ENCODE assay signal across 27 cellular contexts in the genomic region with DNA sequence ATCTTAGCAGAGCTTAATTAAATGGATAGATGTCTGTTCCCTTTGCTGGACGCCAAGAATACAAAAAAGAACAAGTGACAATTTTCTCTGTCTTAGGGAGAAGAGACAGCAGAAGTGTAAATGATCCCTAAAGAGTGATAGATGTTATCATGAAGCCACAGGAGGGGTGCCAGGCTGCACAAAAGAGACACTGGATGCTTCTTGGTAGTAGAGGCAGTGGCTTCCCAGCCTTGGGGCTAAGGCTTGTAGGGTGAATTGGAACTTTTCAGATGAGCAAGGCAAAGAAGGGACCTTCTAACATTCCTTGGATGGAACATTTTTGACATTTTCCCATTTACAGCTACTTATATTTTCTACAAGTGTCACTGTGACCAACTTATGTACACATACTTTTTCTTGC. TPM values are rescaled to one million over a fixed set of nuclear protein-coding genes. Genes with fewer than 3 reads are reported as not detected.
"Had no signal": no experiment of that assay in that cellular context is flagged by ENCODE, and none has a peak within 500 bp of the region (broad histone marks: within the 10 kb centered on the region; RNA-seq: fewer than 3 reads in every experiment).

No MANE protein-coding gene starts in this region.

- H3K4me1 ChIP-seq: heart right ventricle, left lung, prostate gland, sigmoid colon, spleen, suprapubic skin, uterus had no signal

- ATAC-seq: heart right ventricle; left colon; left lung; naive thymus-derived CD8-positive, alpha-beta T cell; right cardiac atrium; stimulated activated effector memory CD8-positive, alpha-beta T cell treated with anti-CD3 and anti-CD28 coated beads, Interleukin-12 subunit alpha, Interleukin-12 subunit beta, amount 100 ng/mL, for 72 hours had no signal

- H3K4me3 Mint-ChIP-seq: immature natural killer cell; naive thymus-derived CD8-positive, alpha-beta T cell; nephron; neural crest cell; stimulated activated effector memory CD8-positive, alpha-beta T cell treated with anti-CD3 and anti-CD28 coated beads, Interleukin-12 subunit alpha, Interleukin-12 subunit beta, amount 100 ng/mL, for 72 hours; stimulated activated naive CD8-positive, alpha-beta T cell treated with anti-CD3 and anti-CD28 coated beads, Interleukin-15, Interleukin-2, amounts not matched to agents 100 ng/mL and 50 ng/mL, for 24 hours; type B pancreatic cell had no signal

- H3K27me3 ChIP-seq: heart right ventricle, left lung, pancreas, sigmoid colon, spleen, suprapubic skin, tibial nerve, uterus had no signal

- DNase-seq: heart right ventricle; hippocampal formation; immature natural killer cell; kidney; left colon; left lung; naive thymus-derived CD8-positive, alpha-beta T cell; nucleus accumbens; posterior cingulate gyrus; retina; sigmoid colon; small intestine; spleen; stimulated activated CD4-positive, alpha-beta T cell treated with anti-CD3 and anti-CD28 coated beads, Interleukin-4, amount 100 ng/mL, for 24 hours; stimulated activated naive CD4-positive, alpha-beta T cell; uterus had no signal

- H3K27me3 Mint-ChIP-seq: type B pancreatic cell had no signal

- H3K4me3 ChIP-seq: heart right ventricle, left lung, lung, pancreas, prostate gland, sigmoid colon, spleen, suprapubic skin, tibial nerve, uterus had no signal

- H3K27ac ChIP-seq: heart right ventricle, left lung, prostate gland, sigmoid colon, spleen, suprapubic skin, tibial nerve, uterus had no signal

- H3K4me1 Mint-ChIP-seq: immature natural killer cell; naive thymus-derived CD8-positive, alpha-beta T cell; neural crest cell had no signal

- H3K27ac Mint-ChIP-seq: immature natural killer cell; naive thymus-derived CD8-positive, alpha-beta T cell; stimulated activated effector memory CD8-positive, alpha-beta T cell treated with anti-CD3 and anti-CD28 coated beads, Interleukin-12 subunit alpha, Interleukin-12 subunit beta, amount 100 ng/mL, for 72 hours; stimulated activated naive CD8-positive, alpha-beta T cell treated with anti-CD3 and anti-CD28 coated beads, Interleukin-15, Interleukin-2, amounts not matched to agents 100 ng/mL and 50 ng/mL, for 24 hours; type B pancreatic cell had no signal

- H3K9me3 ChIP-seq: pancreas, prostate gland, suprapubic skin, uterus had no signal

- H3K36me3 Mint-ChIP-seq: immature natural killer cell; stimulated activated effector memory CD8-positive, alpha-beta T cell treated with anti-CD3 and anti-CD28 coated beads, Interleukin-12 subunit alpha, Interleukin-12 subunit beta, amount 100 ng/mL, for 72 hours had no signal

- H3K36me3 ChIP-seq: left lung, prostate gland, sigmoid colon, spleen, suprapubic skin, uterus had no signal

- H3K9me3 Mint-ChIP-seq: stimulated activated naive CD8-positive, alpha-beta T cell treated with anti-CD3 and anti-CD28 coated beads, Interleukin-15, Interleukin-2, amounts not matched to agents 100 ng/mL and 50 ng/mL, for 24 hours had no signal

RNA-seq across cellular contexts. Expression of gene CCN2, which starts 58.0 kb away (rescaled TPM):
- polyA plus RNA-seq: immature natural killer cell; naive thymus-derived CD8-positive, alpha-beta T cell had no signal
